10 cellular contexts compared by ENCODE assay signal in the genomic region with DNA sequence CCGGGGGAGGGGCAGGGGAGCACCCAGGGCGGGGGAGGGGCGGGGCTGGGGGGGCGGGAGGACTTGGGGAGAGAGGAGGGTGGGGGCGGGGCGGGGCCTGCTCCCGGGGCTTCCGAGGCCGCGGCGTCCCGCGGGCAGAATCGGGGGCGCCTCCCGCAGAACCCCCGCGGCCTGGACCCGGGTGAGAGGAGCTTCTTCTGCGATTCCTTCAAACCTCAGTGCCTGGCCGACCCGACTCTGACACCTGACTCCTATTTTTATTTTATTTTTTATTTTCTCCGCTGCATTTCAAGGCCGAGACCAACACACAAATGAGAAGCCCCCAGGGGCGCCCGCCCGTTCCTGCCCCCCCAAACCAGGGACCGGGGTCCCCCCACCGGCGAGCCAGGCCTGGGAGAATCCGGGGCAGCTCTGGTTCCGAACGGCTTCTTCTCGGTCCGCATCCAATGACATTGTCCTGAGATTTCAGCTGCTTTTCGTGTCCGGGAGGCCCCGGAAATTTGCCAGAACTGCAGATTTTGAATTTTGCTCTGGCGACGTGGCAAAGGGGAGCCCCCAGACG. TPM values are rescaled to one million over a fixed set of nuclear protein-coding genes. Genes with fewer than 3 reads are reported as not detected.
DNase-seq lines count a peak whose midpoint lies in the region; ATAC-seq, FAIRE-seq and TF ChIP-seq lines count a peak whose summit lies in the region.
"Had no signal": no experiment of that assay in that cellular context is flagged by ENCODE, and none has a peak within 500 bp of the region (broad histone marks: within the 10 kb centered on the region; RNA-seq: fewer than 3 reads in every experiment).

No MANE protein-coding gene starts in this region.

- TF ChIP-seq CTCF in AG09309 (IDR thresholded peaks at IDR 0.05; ENCODE audit: control insufficient read depth, insufficient read depth, low read depth, low read length, missing control alignments): no peak
- TF ChIP-seq CTCF in Panc1 (IDR thresholded peaks at IDR 0.05): no peak
- TF ChIP-seq CTCF in fibroblast of the aortic adventitia (IDR thresholded peaks at IDR 0.05; ENCODE audit: insufficient read depth, low read length): no peak
- TF ChIP-seq CTCF in pancreas (IDR thresholded peaks at IDR 0.05): no peak

- DNase-seq in AG09309 (ENCODE audit: low read depth): no peak
- no peak for DNase-seq in Panc1 (ENCODE audit: low read depth, low spot score)
- DNase-seq in fibroblast of the aortic adventitia (ENCODE audit: low read depth): no peak
- DNase-seq in pancreas: peak in 3 of 6 donors; percentile 13 to 61 (median 45)
- DNase-seq in NCI-H187 (lab: John Stamatoyannopoulos, UW): no peak
- no peak for DNase-seq in SKM-1 (lab: John Stamatoyannopoulos, UW; ENCODE audit: unreplicated experiment)
- no peak for DNase-seq in ACHN
- no peak for DNase-seq in inferior parietal cortex (ENCODE audit: extremely low spot score)
- DNase-seq: MG63 had no signal

- no peak for FAIRE-seq in pancreas (lab: Jason Lieb, UNC)
- FAIRE-seq: TTC549 had no signal

- H3K36me3 ChIP-seq in Panc1 (ENCODE audit: control insufficient read depth, insufficient read depth, low read length) (no peaks in the 10 kb centered on the region; the same call in 1 of the 2 replicates), pancreas (no peaks in the 10 kb centered on the region)
- H3K36me3 ChIP-seq: MG63 had no signal

- H3K4me1 ChIP-seq in Panc1 (ENCODE audit: control insufficient read depth, insufficient read depth, low read length): no peaks in the 10 kb centered on the region
- peaks cover 0 to 3% (median 0%) of the 10 kb centered on the region in 3 donors for H3K4me1 ChIP-seq in pancreas

- H3K9me3 ChIP-seq in Panc1 (ENCODE audit: control insufficient read depth, insufficient read depth, low read depth, low read length) (no peaks in the 10 kb centered on the region), pancreas (no peaks in the 10 kb centered on the region)
- H3K9me3 ChIP-seq: MG63 had no signal

- no peak for ATAC-seq in Panc1
- ATAC-seq in pancreas: peak in 3 of 4 donors; percentile 10 to 22 (median 22)

- intact Hi-C loops in Panc1 (cut with micrococcal nuclease; ENCODE audit: unreplicated experiment): no loop called here
- intact Hi-C loops in pancreas (cut with DNase I): no loop called here

- H3K27me3 ChIP-seq in Panc1 (ENCODE audit: control insufficient read depth, insufficient read depth, low read length): no peaks in the 10 kb centered on the region
- H3K27me3 ChIP-seq in pancreas: no peaks in the 10 kb centered on the region

- H3K4me3 ChIP-seq in AG09309 (ENCODE audit: control insufficient read depth, low read depth, low read length): peak overlapping the region; percentile 2; the same call in 1 of the 2 replicates
- H3K4me3 ChIP-seq in Panc1 (ENCODE audit: low read depth in 2 of 2, low read length in 2 of 2): peak overlapping the region; percentile 24 to 43
- peak overlapping the region; percentile 28 for H3K4me3 ChIP-seq in fibroblast of the aortic adventitia (ENCODE audit: low read depth, low read length)
- peak overlapping the region in 3 of 4 donors; percentile 7 to 39 (median 32) for H3K4me3 ChIP-seq in pancreas

- H3K27ac ChIP-seq in Panc1 (ENCODE audit: low read length): no peak overlapping the region
- peak overlapping the region in 3 of 4 donors; percentile 33 to 54 (median 49) for H3K27ac ChIP-seq in pancreas

- BruUV-seq in Panc1 (replicated peaks; lab: Mats Ljungman, UMichigan): no TSS peak

- in situ Hi-C loops in Panc1 (cut with HindIII; ENCODE audit: low pct_unique_long_range_greater_than_20kb, low sequenced_read_pairs): no loop called here
- in situ Hi-C loops in ACHN (cut with HindIII; ENCODE audit: low pct_ligation_motif_present, low pct_unique_long_range_greater_than_20kb, low sequenced_read_pairs): no loop called here

- POLR2A ChIA-PET in Panc1 (lab: Charles Lee): interaction anchor here (0.6 kb wide), 1 partner anchor 43 kb away, joined by 3 read pairs; no protein-coding TSS in a partner anchor

- CTCF ChIA-PET in Panc1 (lab: Charles Lee): no interaction called here

- 24 to 30% methylated on average over 23 to 25 of the region's 41 CpGs for WGBS in pancreas, 2 donors

RNA-seq across cellular contexts. Expression of gene GRTP1, which starts 0.5 kb away (rescaled TPM):
- total RNA-seq in Panc1 (2021; ENCODE audit: unreplicated experiment) (4.8 TPM), fibroblast of the aortic adventitia (ENCODE audit: low replicate concordance) (1.9 and 5.2 TPM in 2 replicates), pancreas (1 to 10 TPM; 4.8 to 8.1 (median 6.0) TPM)
- polyA plus RNA-seq in Panc1 (2012; ENCODE audit: insufficient read length): 9.2 TPM
- 1 to 10 TPM; 7.3 to 9.5 TPM for polyA plus RNA-seq in pancreas
